In the genomic region with DNA sequence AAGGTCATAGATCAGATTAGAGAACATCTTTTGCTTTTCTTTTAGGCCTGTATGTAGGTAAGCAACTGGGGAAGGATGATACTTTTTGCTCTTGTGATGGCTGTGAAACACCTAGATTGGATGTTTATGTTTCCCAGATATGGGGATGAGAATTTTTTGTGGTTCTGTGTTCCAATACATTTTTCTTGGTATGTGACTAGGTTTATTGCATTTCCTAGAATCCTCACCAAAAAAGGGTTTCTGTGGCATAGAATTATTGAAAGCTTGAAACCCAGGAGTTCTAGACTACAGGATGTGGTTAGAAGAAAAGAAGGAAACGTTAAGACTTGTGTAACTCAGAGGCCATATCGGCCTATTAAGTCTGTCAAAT, we compare ENCODE assay signal across 9 cellular contexts. TPM values are rescaled to one million over a fixed set of nuclear protein-coding genes. Genes with fewer than 3 reads are reported as not detected.
DNase-seq lines count a peak whose midpoint lies in the region; ATAC-seq, FAIRE-seq and TF ChIP-seq lines count a peak whose summit lies in the region.
"Had no signal": no experiment of that assay in that cellular context is flagged by ENCODE, and none has a peak within 500 bp of the region (broad histone marks: within the 10 kb centered on the region; RNA-seq: fewer than 3 reads in every experiment).

No MANE protein-coding gene starts in this region.

- H3K4me3 ChIP-seq in heart left ventricle: no peak overlapping the region
- no peak overlapping the region for H3K4me3 ChIP-seq in astrocyte (ENCODE audit: insufficient read depth, low read depth, low read length)
- H3K4me3 ChIP-seq in upper lobe of right lung: no peak overlapping the region

- TF ChIP-seq POLR2A in heart left ventricle (IDR thresholded peaks at IDR 0.05): no peak

- intact Hi-C loops in heart left ventricle (cut with DNase I) (loop anchor here (1.0 to 10.0 kb wide), 6 partner anchors 224 to 260 kb away; a partner anchor contains a TSS), cardiac septum (cut with DNase I) (loop anchor here (1.0 kb wide), 2 partner anchors 226 to 259 kb away; no protein-coding TSS in a partner anchor), upper lobe of right lung (cut with DNase I) (no loop called here)

- FAIRE-seq in astrocyte (lab: Jason Lieb, UNC): no peak

- no peaks in the 10 kb centered on the region for H3K27me3 Mint-ChIP-seq in astrocyte (ENCODE audit: low read depth, unreplicated experiment)
- H3K27me3 Mint-ChIP-seq: activated B cell treated with CpG ODN at 0.5 μM for 24 hours had no signal

- peaks cover 8% of the 10 kb centered on the region for H4K20me1 ChIP-seq in astrocyte (ENCODE audit: insufficient read depth, low read length)

- 45 to 69% (median 52%) methylated on average over 2 of the region's 2 CpGs for WGBS in heart left ventricle, 4 donors

- no peak overlapping the region for H3K9ac ChIP-seq in astrocyte (ENCODE audit: low read length)

- ATAC-seq in heart left ventricle (no peak), upper lobe of right lung (peak; percentile 54)

- H3K27me3 ChIP-seq in heart left ventricle (no peaks in the 10 kb centered on the region), astrocyte (ENCODE audit: insufficient read depth, low read length) (no peaks in the 10 kb centered on the region), upper lobe of right lung (no peaks in the 10 kb centered on the region)

- peaks cover 2% of the 10 kb centered on the region for H3K9me3 Mint-ChIP-seq in astrocyte (ENCODE audit: unreplicated experiment)
- H3K9me3 Mint-ChIP-seq: activated B cell treated with CpG ODN at 0.5 μM for 24 hours had no signal

- no peaks in the 10 kb centered on the region for H3K79me2 ChIP-seq in astrocyte (ENCODE audit: insufficient read depth, low read length)

- H2AFZ ChIP-seq in astrocyte (ENCODE audit: low read depth, low read length): no peak overlapping the region

- H3K4me3 Mint-ChIP-seq in astrocyte (ENCODE audit: unreplicated experiment): no peak overlapping the region
- H3K4me3 Mint-ChIP-seq: activated B cell treated with CpG ODN at 0.5 μM for 24 hours had no signal

- peak overlapping the region; percentile 34 for H3K27ac Mint-ChIP-seq in astrocyte (ENCODE audit: unreplicated experiment)
- H3K27ac Mint-ChIP-seq: activated B cell treated with CpG ODN at 0.5 μM for 24 hours had no signal

- H3K4me1 ChIP-seq in heart left ventricle (peaks cover 3 to 75% (median 48%) of the 10 kb centered on the region in 12 donors), astrocyte (ENCODE audit: insufficient read depth, low read length) (no peaks in the 10 kb centered on the region), upper lobe of right lung (peaks cover 5% of the 10 kb centered on the region)

- peaks cover 0 to 11% (median 0%) of the 10 kb centered on the region in 12 donors for H3K9me3 ChIP-seq in heart left ventricle
- H3K9me3 ChIP-seq in astrocyte (ENCODE audit: insufficient read depth, low read depth, low read length): no peaks in the 10 kb centered on the region
- no peaks in the 10 kb centered on the region for H3K9me3 ChIP-seq in upper lobe of right lung

- no peak for TF ChIP-seq CTCF in heart left ventricle (IDR thresholded peaks at IDR 0.05)
- TF ChIP-seq CTCF in astrocyte (IDR thresholded peaks at IDR 0.05; ENCODE audit: insufficient read depth, low read depth, low read length): no peak
- no peak for TF ChIP-seq CTCF in upper lobe of right lung (IDR thresholded peaks at IDR 0.05)

- H3K36me3 Mint-ChIP-seq in astrocyte (ENCODE audit: low read depth, unreplicated experiment): peaks cover 10% of the 10 kb centered on the region

- H3K27ac ChIP-seq in heart left ventricle: peak overlapping the region in 8 of 12 donors; percentile 3 to 88 (median 21)
- no peak overlapping the region for H3K27ac ChIP-seq in astrocyte (ENCODE audit: low read depth, low read length)
- H3K27ac ChIP-seq in upper lobe of right lung: no peak overlapping the region

- DNase-seq in heart left ventricle: no peak
- DNase-seq in cardiac septum (ENCODE audit: low spot score): no peak
- DNase-seq in LHCN-M2 (ENCODE audit: low read depth): peak; percentile 26
- DNase-seq in astrocyte (ENCODE audit: low read depth): peak; percentile 47
- no peak for DNase-seq in upper lobe of right lung
- no peak for DNase-seq in DMS53 (lab: John Stamatoyannopoulos, UW)
- no peak for DNase-seq in NCI-H2227 treated with DMSO at 0.1 percent for 48 hours (lab: John Stamatoyannopoulos, UW)
- no peak for DNase-seq in activated CD4-positive, alpha-beta T cell treated with anti-CD3 and anti-CD28 coated beads, Interleukin-2, amount 50 U/mL, for 48 hours
- DNase-seq: activated B cell treated with CpG ODN at 0.5 μM for 24 hours had no signal

- H3K36me3 ChIP-seq in heart left ventricle (peaks cover 0 to 23% (median 10%) of the 10 kb centered on the region in 9 donors), astrocyte (ENCODE audit: insufficient read depth, low read length) (peaks cover 3% of the 10 kb centered on the region), upper lobe of right lung (peaks cover 3% of the 10 kb centered on the region)

- H3K4me1 Mint-ChIP-seq in astrocyte (ENCODE audit: low read depth, unreplicated experiment): peaks cover 26% of the 10 kb centered on the region

- H3K4me2 ChIP-seq in astrocyte (ENCODE audit: low read length): no peak overlapping the region

RNA-seq across cellular contexts. Expression of a gene that starts 25.8 kb away (rescaled TPM):
- total RNA-seq in heart left ventricle: 10 to 100 TPM; 12.8 to 23.6 (median 18.1) TPM
- polyA plus RNA-seq in heart left ventricle: 10 to 100 TPM in 1 of 2 donors, 1 to 10 TPM in 1; 7.3 to 26.9 TPM
- 15.1 TPM for total RNA-seq in cardiac septum
- total RNA-seq in LHCN-M2 (2014; rRNA removed): 5.5 and 8.0 TPM in 2 replicates
- polyA plus RNA-seq in LHCN-M2 (2012): 2.7 TPM
- total RNA-seq in astrocyte: 10.5 and 10.6 TPM in 2 replicates
- total RNA-seq in upper lobe of right lung: 12.8 TPM

RNA-seq across cellular contexts. Expression of a gene that starts 26.1 kb away (rescaled TPM):
- total RNA-seq in heart left ventricle: 10 to 100 TPM; 13.7 to 35.6 (median 20.9) TPM
- 10 to 100 TPM in 1 of 2 donors, 1 to 10 TPM in 1; 10.0 to 38.3 TPM for polyA plus RNA-seq in heart left ventricle
- 23.1 TPM for total RNA-seq in cardiac septum
- total RNA-seq in LHCN-M2 (2014; rRNA removed): 21.7 and 26.9 TPM in 2 replicates
- 16.6 TPM for polyA plus RNA-seq in LHCN-M2 (2012)
- total RNA-seq in astrocyte: 55.3 and 61.5 TPM in 2 replicates
- total RNA-seq in upper lobe of right lung: 29.8 TPM

Comparison
In these comparisons a context has a peak if more than half of its experiments do, and no peak if none do; other contexts are left out.
1. DNase-seq: peak in LHCN-M2 (single experiment) and astrocyte (single experiment); none in heart left ventricle (0 of 5), cardiac septum (single experiment), upper lobe of right lung (single experiment), DMS53 (single experiment), NCI-H2227 treated with DMSO at 0.1 percent for 48 hours (single experiment) and activated CD4-positive, alpha-beta T cell treated with anti-CD3 and anti-CD28 coated beads, Interleukin-2, amount 50 U/mL, for 48 hours (0 of 2).
2. H3K27ac ChIP-seq: peak in heart left ventricle (8 of 12); none in astrocyte (single experiment) and upper lobe of right lung (single experiment).